Comparison of ENCODE assay signal across 17 cellular contexts in the genomic region with DNA sequence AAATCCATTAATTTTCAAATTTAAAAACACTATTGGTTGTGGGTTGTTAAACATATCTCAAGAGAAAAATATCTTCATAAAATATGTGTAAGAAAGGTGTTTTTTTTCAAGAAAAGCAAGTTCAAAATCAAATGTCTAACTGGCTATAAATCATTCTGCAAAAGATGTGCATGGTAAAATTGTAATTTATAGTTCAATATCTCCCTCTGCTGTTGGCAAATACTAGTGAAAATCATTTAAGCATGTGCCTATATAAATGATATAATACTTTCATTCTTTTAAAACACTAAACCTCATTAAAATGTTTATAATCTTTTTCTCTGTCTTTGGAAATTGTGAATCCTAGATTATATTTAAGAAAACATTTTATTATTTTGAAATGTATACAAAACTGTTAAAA. TPM values are rescaled to one million over a fixed set of nuclear protein-coding genes. Genes with fewer than 3 reads are reported as not detected.
DNase-seq lines count a peak whose midpoint lies in the region; ATAC-seq and TF ChIP-seq lines count a peak whose summit lies in the region.
"Had no signal": no experiment of that assay in that cellular context is flagged by ENCODE, and none has a peak within 500 bp of the region (broad histone marks: within the 10 kb centered on the region; RNA-seq: fewer than 3 reads in every experiment).

No MANE protein-coding gene starts in this region.

- H3K4me2 ChIP-seq in IMR-90 (ENCODE audit: low read depth, low read length), result no peak overlapping the region

- peaks cover 3% of the 10 kb centered on the region for H3K9me3 Mint-ChIP-seq in activated naive CD4-positive, alpha-beta T cell treated with anti-CD3 and anti-CD28 coated beads, Interleukin-2, amount 10 ng/mL, durations not matched to agents 7 days and 5 days
- peaks cover 0 to 3% (median 0%) of the 10 kb centered on the region in 11 donors for H3K9me3 Mint-ChIP-seq in naive thymus-derived CD4-positive, alpha-beta T cell
- H3K9me3 Mint-ChIP-seq: stimulated activated naive CD8-positive, alpha-beta T cell treated with anti-CD3 and anti-CD28 coated beads, Interleukin-15, amount 100 ng/mL, for 72 hours had no signal

- H3K79me1 ChIP-seq in IMR-90 (ENCODE audit: low read depth in 1 of 2, low read length in 2 of 2), result no peaks in the 10 kb centered on the region

- H3K4me1 Mint-ChIP-seq in activated naive CD4-positive, alpha-beta T cell treated with anti-CD3 and anti-CD28 coated beads, Interleukin-2, amount 10 ng/mL, durations not matched to agents 7 days and 5 days, result no peaks in the 10 kb centered on the region
- no peaks in the 10 kb centered on the region for H3K4me1 Mint-ChIP-seq in naive thymus-derived CD4-positive, alpha-beta T cell
- H3K4me1 Mint-ChIP-seq: stimulated activated naive CD8-positive, alpha-beta T cell treated with anti-CD3 and anti-CD28 coated beads, Interleukin-15, amount 100 ng/mL, for 72 hours had no signal

- H2BK120ac ChIP-seq in IMR-90 (ENCODE audit: low read depth, low read length), result no peak overlapping the region

- H3K9me1 ChIP-seq in IMR-90 (ENCODE audit: insufficient read depth, low read length), result no peaks in the 10 kb centered on the region

- H3K18ac ChIP-seq in IMR-90 (ENCODE audit: low read depth, low read length), result no peak overlapping the region

- CTCF ChIA-PET in IMR-90 (lab: Yijun Ruan, JAX), result no interaction called here
- CTCF ChIA-PET in activated naive CD4-positive, alpha-beta T cell treated with anti-CD3 and anti-CD28 coated beads, Interleukin-2, amount 10 ng/mL, durations not matched to agents 7 days and 5 days (lab: Charles Lee), result no interaction called here
- CTCF ChIA-PET in naive thymus-derived CD4-positive, alpha-beta T cell (lab: Charles Lee), result no interaction called here

- TF ChIP-seq CTCF in C4-2B (conservative IDR thresholded peaks at IDR 0.05) (peak; percentile 60), IMR-90 (conservative IDR thresholded peaks at IDR 0.05; ENCODE audit: low read depth, low read length) (peak; percentile 25; the same call in 1 of the 2 replicates), fibroblast of pulmonary artery (IDR thresholded peaks at IDR 0.05; ENCODE audit: low read length, missing control alignments) (peak; percentile 8)

- no peaks in the 10 kb centered on the region for H3K4me1 ChIP-seq in IMR-90 (ENCODE audit: control insufficient read depth, insufficient read depth, low read length)
- no peaks in the 10 kb centered on the region for H3K4me1 ChIP-seq in naive thymus-derived CD4-positive, alpha-beta T cell (ENCODE audit: control insufficient read depth in 2 of 2, insufficient read depth in 2 of 2, low read length in 2 of 2)
- H3K4me1 ChIP-seq: colonic mucosa, esophagus muscularis mucosa had no signal

- H3K27ac ChIP-seq in C4-2B, result no peak overlapping the region
- H3K27ac ChIP-seq in IMR-90 (ENCODE audit: insufficient read depth, low read length), result no peak overlapping the region
- H3K27ac ChIP-seq in naive thymus-derived CD4-positive, alpha-beta T cell (ENCODE audit: low read depth, low read length), result no peak overlapping the region
- H3K27ac ChIP-seq: colonic mucosa, esophagus muscularis mucosa, neutrophil had no signal

- H4K20me1 ChIP-seq in IMR-90 (ENCODE audit: insufficient read depth, low read length), result no peaks in the 10 kb centered on the region

- no peak for DNase-seq in IMR-90
- DNase-seq in OCI-M1 (lab: John Stamatoyannopoulos, UW), result peak; percentile 55
- DNase-seq in fibroblast of pulmonary artery (ENCODE audit: low read depth), result peak; percentile 22
- DNase-seq in activated naive CD4-positive, alpha-beta T cell treated with anti-CD3 and anti-CD28 coated beads, Interleukin-2, amount 10 ng/mL, durations not matched to agents 7 days and 5 days, result no peak
- no peak for DNase-seq in naive thymus-derived CD4-positive, alpha-beta T cell
- no peak for DNase-seq in NCI-H2171 (lab: John Stamatoyannopoulos, UW)
- DNase-seq: activated CD4-positive, alpha-beta T cell treated with anti-CD3 and anti-CD28 coated beads, Interleukin-2, amount 50 U/mL, for 1 hour; activated T-cell treated with anti-CD3 and anti-CD28 coated beads, Interleukin-2, amount 50 U/mL, for 72 hours; amniotic stem cell; colonic mucosa; COR-L47; stimulated activated naive CD8-positive, alpha-beta T cell treated with anti-CD3 and anti-CD28 coated beads, Interleukin-15, amount 100 ng/mL, for 72 hours had no signal

- H3K23ac ChIP-seq in IMR-90 (ENCODE audit: low read depth, low read length), result no peak overlapping the region

- no peak overlapping the region for H4K91ac ChIP-seq in IMR-90 (ENCODE audit: insufficient read depth, low read depth, low read length)

- H3K4me3 ChIP-seq in IMR-90 (ENCODE audit: insufficient read depth, low read depth, low read length), result no peak overlapping the region
- no peak overlapping the region for H3K4me3 ChIP-seq in fibroblast of pulmonary artery (replicated peaks; ENCODE audit: low read depth, low read length)
- no peak overlapping the region for H3K4me3 ChIP-seq in naive thymus-derived CD4-positive, alpha-beta T cell (ENCODE audit: low read length)
- H3K4me3 ChIP-seq: colonic mucosa, esophagus muscularis mucosa, lung had no signal

- intact Hi-C loops in IMR-90 (cut with micrococcal nuclease), result loop anchor here (1.0 kb wide), 1 partner anchor 920 kb away; no protein-coding TSS in a partner anchor
- intact Hi-C loops in naive thymus-derived CD4-positive, alpha-beta T cell (cut with micrococcal nuclease), result no loop called here

- H2BK20ac ChIP-seq in IMR-90 (ENCODE audit: low read depth, low read length), result no peak overlapping the region

- H4K5ac ChIP-seq in IMR-90 (ENCODE audit: low read depth, low read length), result no peak overlapping the region

- TF ChIP-seq POLR2A in IMR-90 (IDR thresholded peaks at IDR 0.05; ENCODE audit: low read depth, low read length), result no peak

- H3K36me3 ChIP-seq in IMR-90 (ENCODE audit: control insufficient read depth, insufficient read depth, low read length), result no peaks in the 10 kb centered on the region
- no peaks in the 10 kb centered on the region for H3K36me3 ChIP-seq in naive thymus-derived CD4-positive, alpha-beta T cell (ENCODE audit: control insufficient read depth in 2 of 3, insufficient read depth in 3 of 3, low read length in 3 of 3)
- H3K36me3 ChIP-seq: colonic mucosa, esophagus muscularis mucosa, neutrophil had no signal

- H2AK9ac ChIP-seq in IMR-90 (replicated peaks; ENCODE audit: low read depth, low read length, poor library complexity), result no peak overlapping the region

- no peak overlapping the region for H3K27ac Mint-ChIP-seq in activated naive CD4-positive, alpha-beta T cell treated with anti-CD3 and anti-CD28 coated beads, Interleukin-2, amount 10 ng/mL, durations not matched to agents 7 days and 5 days
- no peak overlapping the region for H3K27ac Mint-ChIP-seq in naive thymus-derived CD4-positive, alpha-beta T cell
- H3K27ac Mint-ChIP-seq: activated T-cell treated with anti-CD3 and anti-CD28 coated beads, Interleukin-2, amount 50 U/mL, for 72 hours; stimulated activated naive CD8-positive, alpha-beta T cell treated with anti-CD3 and anti-CD28 coated beads, Interleukin-15, amount 100 ng/mL, for 72 hours had no signal

- no peaks in the 10 kb centered on the region for H3K27me3 Mint-ChIP-seq in activated naive CD4-positive, alpha-beta T cell treated with anti-CD3 and anti-CD28 coated beads, Interleukin-2, amount 10 ng/mL, durations not matched to agents 7 days and 5 days
- H3K27me3 Mint-ChIP-seq in naive thymus-derived CD4-positive, alpha-beta T cell, result no peaks in the 10 kb centered on the region
- H3K27me3 Mint-ChIP-seq: stimulated activated naive CD8-positive, alpha-beta T cell treated with anti-CD3 and anti-CD28 coated beads, Interleukin-15, amount 100 ng/mL, for 72 hours had no signal

- H3K9ac ChIP-seq in IMR-90 (ENCODE audit: low read depth, low read length), result no peak overlapping the region

- no peak for ATAC-seq in IMR-90 (ENCODE audit: low read depth)
- ATAC-seq in naive thymus-derived CD4-positive, alpha-beta T cell, result no peak
- ATAC-seq: activated T-cell treated with anti-CD3 and anti-CD28 coated beads, Interleukin-2, amount 50 U/mL, for 72 hours; stimulated activated naive CD8-positive, alpha-beta T cell treated with anti-CD3 and anti-CD28 coated beads, Interleukin-15, amount 100 ng/mL, for 72 hours had no signal

- no peak overlapping the region for H2AK5ac ChIP-seq in IMR-90 (ENCODE audit: low read depth, low read length)

- H2AFZ ChIP-seq in IMR-90 (replicated peaks; ENCODE audit: low read length, poor library complexity), result no peak overlapping the region

- no TSS peak for BruUV-seq in IMR-90 (replicated peaks; lab: Mats Ljungman, UMichigan)

- no peaks in the 10 kb centered on the region for H3K27me3 ChIP-seq in IMR-90 (ENCODE audit: control insufficient read depth, insufficient read depth, low read length)
- H3K27me3 ChIP-seq in naive thymus-derived CD4-positive, alpha-beta T cell (ENCODE audit: control insufficient read depth in 2 of 2, insufficient read depth in 2 of 2, low read length in 2 of 2), result no peaks in the 10 kb centered on the region
- H3K27me3 ChIP-seq: colonic mucosa, esophagus muscularis mucosa, neutrophil had no signal

- TF ChIP-seq RAD21 in IMR-90 (IDR thresholded peaks at IDR 0.05; ENCODE audit: low read length), result no peak

- H2BK15ac ChIP-seq in IMR-90 (ENCODE audit: low read depth, low read length), result no peak overlapping the region

- POLR2A ChIA-PET in IMR-90 (lab: Charles Lee; ENCODE audit: unreplicated experiment), result no interaction called here
- POLR2A ChIA-PET in naive thymus-derived CD4-positive, alpha-beta T cell (lab: Charles Lee), result interaction anchor here (0.8 kb wide), 1 partner anchor 22 kb away, joined by 3 read pairs; no protein-coding TSS in a partner anchor

- no peak overlapping the region for H3K14ac ChIP-seq in IMR-90 (replicated peaks; ENCODE audit: low read depth, low read length)

- no peaks in the 10 kb centered on the region for H3K36me3 Mint-ChIP-seq in activated naive CD4-positive, alpha-beta T cell treated with anti-CD3 and anti-CD28 coated beads, Interleukin-2, amount 10 ng/mL, durations not matched to agents 7 days and 5 days
- H3K36me3 Mint-ChIP-seq in naive thymus-derived CD4-positive, alpha-beta T cell, result no peaks in the 10 kb centered on the region

- H4K8ac ChIP-seq in IMR-90 (ENCODE audit: low read depth in 2 of 2, low read length in 2 of 2), result no peak overlapping the region

- dilution Hi-C loops in IMR-90 (cut with HindIII; ENCODE audit: low sequenced_read_pairs, unreplicated experiment), result loop anchor here (25.0 kb wide), 1 partner anchor 879 kb away; no protein-coding TSS in a partner anchor

- no peak overlapping the region for H3K56ac ChIP-seq in IMR-90 (ENCODE audit: extremely low read depth, insufficient read depth, low read length)

- no peaks in the 10 kb centered on the region for H3K9me3 ChIP-seq in IMR-90 (ENCODE audit: control insufficient read depth, insufficient read depth, low read length)
- no peaks in the 10 kb centered on the region for H3K9me3 ChIP-seq in naive thymus-derived CD4-positive, alpha-beta T cell (ENCODE audit: control insufficient read depth in 2 of 3, low read length in 3 of 3)
- H3K9me3 ChIP-seq: colonic mucosa, esophagus muscularis mucosa, neutrophil had no signal

- no peak overlapping the region for H3K4ac ChIP-seq in IMR-90 (ENCODE audit: low read depth, low read length)

- in situ Hi-C loops in IMR-90 (cut with MboI; ENCODE audit: low sequenced_read_pairs), result no loop called here

- H2BK5ac ChIP-seq in IMR-90 (ENCODE audit: low read depth, low read length, poor library complexity, severe bottlenecking), result no peak overlapping the region

- H3K4me3 Mint-ChIP-seq in activated naive CD4-positive, alpha-beta T cell treated with anti-CD3 and anti-CD28 coated beads, Interleukin-2, amount 10 ng/mL, durations not matched to agents 7 days and 5 days, result no peak overlapping the region
- H3K4me3 Mint-ChIP-seq in naive thymus-derived CD4-positive, alpha-beta T cell, result no peak overlapping the region
- H3K4me3 Mint-ChIP-seq: activated T-cell treated with anti-CD3 and anti-CD28 coated beads, Interleukin-2, amount 50 U/mL, for 72 hours; stimulated activated naive CD8-positive, alpha-beta T cell treated with anti-CD3 and anti-CD28 coated beads, Interleukin-15, amount 100 ng/mL, for 72 hours had no signal

RNA-seq across cellular contexts. Expression of a gene that starts 17.2 kb away (rescaled TPM):
- total RNA-seq in IMR-90 (2012; rRNA removed), result 1.6 and 1.7 TPM in 2 replicates
- 0.85 and 1.1 TPM in 2 replicates for polyA plus RNA-seq in IMR-90 (2012; rRNA removed)
- 0.12 and 0.24 TPM in 2 replicates for polyA plus RNA-seq in IMR-90 (2012; cell fraction: cytosol; rRNA removed)
- polyA plus RNA-seq in IMR-90 (2012; cell fraction: nucleus; rRNA removed; ENCODE audit: low replicate concordance), result 0.03 and 1.5 TPM in 2 replicates
- total RNA-seq in naive thymus-derived CD4-positive, alpha-beta T cell, result not detected
- not detected for polyA plus RNA-seq in naive thymus-derived CD4-positive, alpha-beta T cell
- total RNA-seq: activated T-cell treated with anti-CD3 and anti-CD28 coated beads, Interleukin-2, amount 50 U/mL, for 72 hours; T-helper 2 cell treated with Interferon-gamma antibody and Interleukin-4, amounts not matched to agents 100 ng/mL and 5 ng/mL, for 36 hours had no signal

Comparison
In these comparisons a context has a peak if more than half of its experiments do, and no peak if none do; other contexts are left out.
1. CTCF ChIP-seq: peak in every context shown above with its lines; median percentile 60 in C4-2B; 25 in IMR-90; 8 in fibroblast of pulmonary artery.
2. DNase-seq: peak in OCI-M1 (single experiment) and fibroblast of pulmonary artery (single experiment); none in IMR-90 (single experiment), activated naive CD4-positive, alpha-beta T cell treated with anti-CD3 and anti-CD28 coated beads, Interleukin-2, amount 10 ng/mL, durations not matched to agents 7 days and 5 days (single experiment), naive thymus-derived CD4-positive, alpha-beta T cell (0 of 9) and NCI-H2171 (single experiment).